25 cellular contexts compared by ENCODE assay signal in the genomic region with DNA sequence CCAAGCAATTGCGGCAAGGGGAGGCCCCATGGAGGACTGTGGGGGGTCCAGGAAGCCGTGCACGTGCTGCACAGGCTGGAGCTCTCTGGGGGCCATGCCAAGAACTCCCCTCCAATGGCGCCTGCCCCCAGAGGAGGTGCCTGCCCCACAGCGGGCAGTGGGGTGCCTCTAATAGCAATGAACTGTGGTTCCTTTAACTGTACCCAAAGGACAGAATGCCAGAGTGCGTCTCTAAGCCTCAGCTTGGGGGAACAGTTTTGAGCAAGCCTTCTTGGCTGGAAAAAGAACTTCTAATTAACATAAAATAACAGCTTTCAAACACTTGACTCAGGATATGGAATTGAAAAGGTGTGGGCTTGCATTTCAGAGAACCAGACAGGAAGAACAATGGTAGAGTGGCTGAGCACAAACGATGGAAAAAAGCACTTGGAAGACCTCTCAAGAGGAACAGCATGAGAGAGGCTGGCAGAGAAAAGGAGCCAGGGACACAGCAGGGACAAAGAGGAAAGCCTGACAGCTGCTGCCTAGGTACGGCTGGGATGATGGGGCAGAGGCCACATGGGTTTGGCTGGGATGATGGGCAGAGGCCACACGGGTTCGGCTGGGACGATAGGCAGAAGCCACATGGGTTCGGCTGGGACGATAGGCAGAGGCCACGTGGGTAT.
DNase-seq lines count a peak whose midpoint lies in the region; ATAC-seq and TF ChIP-seq lines count a peak whose summit lies in the region.
"Had no signal": no experiment of that assay in that cellular context is flagged by ENCODE, and none has a peak within 500 bp of the region (broad histone marks: within the 10 kb centered on the region; RNA-seq: fewer than 3 reads in every experiment).

No MANE protein-coding gene starts in this region.

- no peaks in the 10 kb centered on the region for H3K36me3 Mint-ChIP-seq in activated CD4-positive, alpha-beta T cell treated with anti-CD3 and anti-CD28 coated beads for 36 hours (ENCODE audit: low read depth)
- H3K36me3 Mint-ChIP-seq: activated naive CD4-positive, alpha-beta T cell treated with anti-CD3 and anti-CD28 coated beads, Interleukin-2, amount 50 U/mL, for 24 hours; CD8-positive, alpha-beta memory T cell had no signal

- no peak overlapping the region for H3K27ac Mint-ChIP-seq in activated CD4-positive, alpha-beta T cell treated with anti-CD3 and anti-CD28 coated beads for 36 hours
- H3K27ac Mint-ChIP-seq: activated naive CD4-positive, alpha-beta T cell treated with anti-CD3 and anti-CD28 coated beads, Interleukin-2, amount 50 U/mL, for 24 hours; activated T-helper 1 cell treated with anti-CD3 and anti-CD28 coated beads, Interleukin-12 subunit alpha, Interleukin-12 subunit beta, Interleukin-2, Interleukin-4 antibody, amounts not matched to agents 30 ng/mL and 10 ng/mL and 1 ng/mL, durations not matched to agents 14 hours and 24 hours and 36 hours; IgD-negative memory B cell had no signal

- H3K4me3 ChIP-seq in dorsolateral prefrontal cortex (no peak overlapping the region), upper lobe of right lung (no peak overlapping the region), esophagus muscularis mucosa (no peak overlapping the region)
- H3K4me3 ChIP-seq: HAP-1, spleen, tibial artery had no signal

- 88% methylated on average over 14 of the region's 14 CpGs for WGBS in esophagus muscularis mucosa

- DNase-seq in NCI-H510A treated with DMSO at 0.1 percent for 48 hours (lab: John Stamatoyannopoulos, UW) (peak; percentile 59), NCI-H510A (lab: John Stamatoyannopoulos, UW) (no peak), NCI-H2227 treated with DMSO at 0.1 percent for 48 hours (lab: John Stamatoyannopoulos, UW) (peak; percentile 64), dorsolateral prefrontal cortex (no peak), upper lobe of right lung (no peak), glomerular visceral epithelial cell (ENCODE audit: extremely low spot score) (no peak), esophagus muscularis mucosa (ENCODE audit: extremely low spot score) (no peak)
- no peak for DNase-seq in activated CD4-positive, alpha-beta T cell treated with anti-CD3 and anti-CD28 coated beads for 36 hours
- DNase-seq: 8988T; activated CD4-positive, alpha-beta T cell treated with anti-CD3 and anti-CD28 coated beads, Interleukin-2, amount 50 U/mL, for 1 hour; aorta; CD8-positive, alpha-beta memory T cell; effector CD8-positive, alpha-beta T cell; NCI-H2081 treated with DMSO at 0.1 percent for 48 hours; NCI-H82; Right ventricle myocardium superior; spleen; stimulated activated CD4-positive, alpha-beta T cell treated with anti-CD3 and anti-CD28 coated beads, Interleukin-4, amount 100 ng/mL, for 4 hours; stimulated activated naive CD8-positive, alpha-beta T cell treated with anti-CD3 and anti-CD28 coated beads, Interleukin-15, Interleukin-2, amounts not matched to agents 100 U/mL and 50 U/mL, for 24 hours; tibial artery had no signal

- H3K27me3 Mint-ChIP-seq in activated CD4-positive, alpha-beta T cell treated with anti-CD3 and anti-CD28 coated beads for 36 hours: peaks cover 2% of the 10 kb centered on the region
- H3K27me3 Mint-ChIP-seq: activated naive CD4-positive, alpha-beta T cell treated with anti-CD3 and anti-CD28 coated beads, Interleukin-2, amount 50 U/mL, for 24 hours; IgD-negative memory B cell had no signal

- H3K9me3 ChIP-seq in upper lobe of right lung: no peaks in the 10 kb centered on the region
- H3K9me3 ChIP-seq in esophagus muscularis mucosa: no peaks in the 10 kb centered on the region
- H3K9me3 ChIP-seq: HAP-1, spleen, tibial artery had no signal

- H3K36me3 ChIP-seq in upper lobe of right lung (no peaks in the 10 kb centered on the region), esophagus muscularis mucosa (peaks cover 4 to 19% (median 10%) of the 10 kb centered on the region in 4 donors)
- H3K36me3 ChIP-seq: HAP-1, tibial artery had no signal

- H3K4me3 Mint-ChIP-seq in activated CD4-positive, alpha-beta T cell treated with anti-CD3 and anti-CD28 coated beads for 36 hours: no peak overlapping the region
- H3K4me3 Mint-ChIP-seq: activated naive CD4-positive, alpha-beta T cell treated with anti-CD3 and anti-CD28 coated beads, Interleukin-2, amount 50 U/mL, for 24 hours; activated T-helper 1 cell treated with anti-CD3 and anti-CD28 coated beads, Interleukin-12 subunit alpha, Interleukin-12 subunit beta, Interleukin-2, Interleukin-4 antibody, amounts not matched to agents 30 ng/mL and 10 ng/mL and 1 ng/mL, durations not matched to agents 14 hours and 24 hours and 36 hours; CD8-positive, alpha-beta memory T cell; central memory CD8-positive, alpha-beta T cell; IgD-negative memory B cell had no signal

- H3K9me3 Mint-ChIP-seq in activated CD4-positive, alpha-beta T cell treated with anti-CD3 and anti-CD28 coated beads for 36 hours (ENCODE audit: low read depth): no peaks in the 10 kb centered on the region
- H3K9me3 Mint-ChIP-seq: activated naive CD4-positive, alpha-beta T cell treated with anti-CD3 and anti-CD28 coated beads, Interleukin-2, amount 50 U/mL, for 24 hours; activated T-helper 1 cell treated with anti-CD3 and anti-CD28 coated beads, Interleukin-12 subunit alpha, Interleukin-12 subunit beta, Interleukin-2, Interleukin-4 antibody, amounts not matched to agents 30 ng/mL and 10 ng/mL and 1 ng/mL, durations not matched to agents 14 hours and 24 hours and 36 hours; CD8-positive, alpha-beta memory T cell; central memory CD8-positive, alpha-beta T cell had no signal

- peak; percentile 19 for ATAC-seq in upper lobe of right lung
- no peak for ATAC-seq in activated CD4-positive, alpha-beta T cell treated with anti-CD3 and anti-CD28 coated beads for 36 hours
- ATAC-seq: stimulated activated naive CD8-positive, alpha-beta T cell treated with anti-CD3 and anti-CD28 coated beads, Interleukin-15, Interleukin-2, amounts not matched to agents 100 U/mL and 50 U/mL, for 24 hours had no signal

- CTCF ChIA-PET in activated CD4-positive, alpha-beta T cell treated with anti-CD3 and anti-CD28 coated beads for 36 hours (lab: Charles Lee): interaction anchor here (1.1 kb wide), 1 partner anchor 16 kb away, joined by 3 read pairs; no protein-coding TSS in a partner anchor

- no peak for TF ChIP-seq EP300 in esophagus muscularis mucosa (IDR thresholded peaks at IDR 0.05)

- H3K4me1 Mint-ChIP-seq in activated CD4-positive, alpha-beta T cell treated with anti-CD3 and anti-CD28 coated beads for 36 hours: no peaks in the 10 kb centered on the region
- H3K4me1 Mint-ChIP-seq: activated naive CD4-positive, alpha-beta T cell treated with anti-CD3 and anti-CD28 coated beads, Interleukin-2, amount 50 U/mL, for 24 hours; CD8-positive, alpha-beta memory T cell; central memory CD8-positive, alpha-beta T cell; IgD-negative memory B cell had no signal

- H3K4me1 ChIP-seq in upper lobe of right lung: peaks cover 9% of the 10 kb centered on the region
- H3K4me1 ChIP-seq in esophagus muscularis mucosa: peaks cover 19 to 28% (median 23%) of the 10 kb centered on the region in 4 donors
- H3K4me1 ChIP-seq: HAP-1 had no signal

- peak overlapping the region in 51 of 59 donors; percentile 17 to 88 (median 66) for H3K27ac ChIP-seq in dorsolateral prefrontal cortex
- no peak overlapping the region for H3K27ac ChIP-seq in upper lobe of right lung
- H3K27ac ChIP-seq in esophagus muscularis mucosa (replicated peaks in 1 of 4): no peak overlapping the region
- H3K27ac ChIP-seq: spleen, tibial artery had no signal

- intact Hi-C loops in dorsolateral prefrontal cortex (cut with DNase I) (no loop called here), upper lobe of right lung (cut with DNase I) (no loop called here), esophagus muscularis mucosa (cut with DNase I) (no loop called here)
- intact Hi-C loops in activated CD4-positive, alpha-beta T cell treated with anti-CD3 and anti-CD28 coated beads for 36 hours (cut with DNase I, micrococcal nuclease): no loop called here

- TF ChIP-seq CTCF in dorsolateral prefrontal cortex (IDR thresholded peaks at IDR 0.05 in 54 of 56, conservative IDR thresholded peaks at IDR 0.05 in 2 of 56; ENCODE audit: low read depth in 1 of 56, partially characterized antibody in 56 of 56): no peak
- TF ChIP-seq CTCF in upper lobe of right lung (IDR thresholded peaks at IDR 0.05): no peak
- TF ChIP-seq CTCF in esophagus muscularis mucosa (IDR thresholded peaks at IDR 0.05): no peak

- POLR2A ChIA-PET in activated CD4-positive, alpha-beta T cell treated with anti-CD3 and anti-CD28 coated beads for 36 hours (lab: Charles Lee): no interaction called here

- no peak for TF ChIP-seq POLR2A in esophagus muscularis mucosa (IDR thresholded peaks at IDR 0.05; ENCODE audit: low read depth)

- no peaks in the 10 kb centered on the region for H3K27me3 ChIP-seq in dorsolateral prefrontal cortex
- H3K27me3 ChIP-seq in upper lobe of right lung: no peaks in the 10 kb centered on the region
- no peaks in the 10 kb centered on the region for H3K27me3 ChIP-seq in esophagus muscularis mucosa
- H3K27me3 ChIP-seq: spleen, tibial artery had no signal

Comparison
In these comparisons a context has a peak if more than half of its experiments do, and no peak if none do; other contexts are left out.
1. DNase-seq: peak in NCI-H510A treated with DMSO at 0.1 percent for 48 hours (single experiment) and NCI-H2227 treated with DMSO at 0.1 percent for 48 hours (single experiment); none in NCI-H510A (single experiment), dorsolateral prefrontal cortex (0 of 10), upper lobe of right lung (single experiment), activated CD4-positive, alpha-beta T cell treated with anti-CD3 and anti-CD28 coated beads for 36 hours (single experiment), glomerular visceral epithelial cell (single experiment) and esophagus muscularis mucosa (single experiment).
2. H3K27ac ChIP-seq: peak in dorsolateral prefrontal cortex (51 of 59); none in upper lobe of right lung (single experiment) and esophagus muscularis mucosa (0 of 4).